Comparison of ENCODE assay signal across 8 cellular contexts in genomic region chr11:134261626-134262488, GRCh38. TPM values are rescaled to one million over a fixed set of nuclear protein-coding genes. Genes with fewer than 3 reads are reported as not detected.
DNase-seq lines count a peak whose midpoint lies in the region; ATAC-seq and TF ChIP-seq lines count a peak whose summit lies in the region.

No MANE protein-coding gene starts in this region.

- TF ChIP-seq CTCF in OCI-LY3 (IDR thresholded peaks at IDR 0.05; ENCODE audit: low read depth, low read length) (peak; percentile 59), brain microvascular endothelial cell (IDR thresholded peaks at IDR 0.05; ENCODE audit: low read depth, low read length, missing control alignments) (peak; percentile 76), osteocyte (IDR thresholded peaks at IDR 0.05) (peak; percentile 54)

- no peak overlapping the region for H3K4me2 ChIP-seq in OCI-LY3 (ENCODE audit: low read length)

- no peak overlapping the region for H3K4me3 Mint-ChIP-seq in osteocyte (ENCODE audit: unreplicated experiment)

- H3K27me3 ChIP-seq in OCI-LY3 (ENCODE audit: low read depth, low read length) (no peaks in the 10 kb centered on the region), brain microvascular endothelial cell (replicated peaks) (no peaks in the 10 kb centered on the region)

- H3K4me1 Mint-ChIP-seq in osteocyte (ENCODE audit: unreplicated experiment): no peaks in the 10 kb centered on the region

- H3K27ac ChIP-seq in OCI-LY3 (ENCODE audit: low read length) (no peak overlapping the region), brain microvascular endothelial cell (no peak overlapping the region)

- peaks cover 24% of the 10 kb centered on the region for H3K36me3 Mint-ChIP-seq in osteocyte (ENCODE audit: unreplicated experiment)

- H4K20me1 ChIP-seq in OCI-LY3 (ENCODE audit: insufficient read depth, low read length): peaks cover 17% of the 10 kb centered on the region

- ATAC-seq in GM21423 (IDR thresholded peaks at IDR 0.05; ENCODE audit: unreplicated experiment): no peak
- ATAC-seq in HG03097 (IDR thresholded peaks at IDR 0.05; ENCODE audit: low FRiP score, unreplicated experiment): no peak
- ATAC-seq in HG02763 (IDR thresholded peaks at IDR 0.05; ENCODE audit: unreplicated experiment): no peak

- no peak overlapping the region for H3K9ac ChIP-seq in OCI-LY3 (ENCODE audit: low read length)

- no peaks in the 10 kb centered on the region for H3K79me2 ChIP-seq in OCI-LY3 (ENCODE audit: low read length)

- H3K36me3 ChIP-seq in OCI-LY3 (replicated peaks; ENCODE audit: low read depth, low read length) (peaks cover 30% of the 10 kb centered on the region), brain microvascular endothelial cell (replicated peaks) (peaks cover 30% of the 10 kb centered on the region)

- H3K27me3 Mint-ChIP-seq in osteocyte (ENCODE audit: unreplicated experiment): no peaks in the 10 kb centered on the region

- H3K4me3 ChIP-seq in OCI-LY3 (ENCODE audit: low read length) (no peak overlapping the region), brain microvascular endothelial cell (ENCODE audit: low read depth, low read length) (no peak overlapping the region)

- no peaks in the 10 kb centered on the region for H3K9me3 Mint-ChIP-seq in osteocyte (ENCODE audit: unreplicated experiment)

- DNase-seq in AG20443 (ENCODE audit: low spot score) (peak; percentile 53), ELR (ENCODE audit: low read depth) (peak; percentile 49), brain microvascular endothelial cell (no peak), osteocyte (ENCODE audit: extremely low spot score, unreplicated experiment) (no peak)

- H2AFZ ChIP-seq in OCI-LY3 (ENCODE audit: low read depth, low read length): no peak overlapping the region

- H3K9me3 ChIP-seq in OCI-LY3 (ENCODE audit: insufficient read depth, low read length): no peaks in the 10 kb centered on the region

- no peak overlapping the region for H3K27ac Mint-ChIP-seq in osteocyte (ENCODE audit: unreplicated experiment)

- in situ Hi-C loops in brain microvascular endothelial cell (cut with HindIII; ENCODE audit: low pct_ligation_motif_present, low sequenced_read_pairs): no loop called here

- peaks cover 10% of the 10 kb centered on the region for H3K4me1 ChIP-seq in OCI-LY3 (ENCODE audit: low read length)

RNA-seq across cellular contexts. Expression of gene ACAD8, which starts 8.5 kb away (rescaled TPM):
- 25.5 and 26.8 TPM in 2 replicates for total RNA-seq in osteocyte

RNA-seq across cellular contexts. Expression of gene THYN1, which starts 8.7 kb away (rescaled TPM):
- total RNA-seq in osteocyte: 32.6 and 33.9 TPM in 2 replicates

RNA-seq across cellular contexts. Expression of gene GLB1L3, which starts 14.3 kb away (rescaled TPM):
- total RNA-seq in osteocyte: not detected in 2 replicates

RNA-seq across cellular contexts. Expression of gene VPS26B, which starts 37.4 kb away (rescaled TPM):
- 54.3 and 58.8 TPM in 2 replicates for total RNA-seq in osteocyte

RNA-seq across cellular contexts. Expression of gene NCAPD3, which starts 38.1 kb away (rescaled TPM):
- total RNA-seq in osteocyte: 20.7 and 21.7 TPM in 2 replicates

Comparison
In these comparisons a context has a peak if more than half of its experiments do, and no peak if none do; other contexts are left out.
1. DNase-seq: peak in AG20443 (single experiment) and ELR (single experiment); none in brain microvascular endothelial cell (single experiment) and osteocyte (single experiment).
2. Peak in every context shown above with its lines, with median percentiles within 50 percentile points of each other: CTCF ChIP-seq.